ENCODE assay signal across 21 cellular contexts in genomic region chrX:22855693-22856092, GRCh38.
"Had no signal": no experiment of that assay in that cellular context is flagged by ENCODE, and none has a peak within 500 bp of the region (broad histone marks: within the 10 kb centered on the region; RNA-seq: fewer than 3 reads in every experiment).

No MANE protein-coding gene starts in this region.

- H3K27ac ChIP-seq: left ventricle myocardium inferior, ovary, right atrium auricular region, spleen, suprapubic skin, thoracic aorta, tibial artery, upper lobe of right lung had no signal

- H3K4me1 ChIP-seq: left ventricle myocardium inferior, right atrium auricular region, spleen, suprapubic skin, tibial artery, upper lobe of right lung had no signal

- H3K4me3 ChIP-seq: left ventricle myocardium inferior, lung, mucosa of descending colon, ovary, right atrium auricular region, spleen, suprapubic skin, thoracic aorta, tibial artery, upper lobe of right lung had no signal

- H3K36me3 ChIP-seq: left ventricle myocardium inferior, ovary, right atrium auricular region, spleen, suprapubic skin, thoracic aorta, tibial artery, upper lobe of right lung had no signal

- H3K9me3 ChIP-seq: left ventricle myocardium inferior, mucosa of descending colon, ovary, right atrium auricular region, spleen, suprapubic skin, thoracic aorta, tibial artery, upper lobe of right lung had no signal

- H3K27me3 ChIP-seq: ovary, right atrium auricular region, spleen, suprapubic skin, tibial artery, upper lobe of right lung had no signal

- ATAC-seq: mucosa of descending colon; naive thymus-derived CD4-positive, alpha-beta T cell; natural killer cell treated with Interleukin-12 subunit alpha and Interleukin-12 subunit beta and Interleukin-15 and Interleukin-18, amount 100 ng/mL, for 72 hours; sciatic nerve; stimulated activated effector memory CD8-positive, alpha-beta T cell treated with anti-CD3 and anti-CD28 coated beads, Interleukin-12 subunit alpha, Interleukin-12 subunit beta, amount 100 ng/mL, for 72 hours; upper lobe of right lung had no signal

- FAIRE-seq: keratinocyte, small intestine, urothelium cell line had no signal

- DNase-seq: hippocampal formation; left ventricle myocardium inferior; midbrain; mucosa of descending colon; naive thymus-derived CD4-positive, alpha-beta T cell; ovary; small intestine; spleen; stimulated activated CD4-positive, alpha-beta T cell treated with anti-CD3 and anti-CD28 coated beads, Interleukin-4, amount 100 ng/mL, for 24 hours; stimulated activated naive CD4-positive, alpha-beta T cell; tibial artery; upper lobe of right lung had no signal
